Comparison of ENCODE assay signal across 7 cellular contexts in the genomic region with DNA sequence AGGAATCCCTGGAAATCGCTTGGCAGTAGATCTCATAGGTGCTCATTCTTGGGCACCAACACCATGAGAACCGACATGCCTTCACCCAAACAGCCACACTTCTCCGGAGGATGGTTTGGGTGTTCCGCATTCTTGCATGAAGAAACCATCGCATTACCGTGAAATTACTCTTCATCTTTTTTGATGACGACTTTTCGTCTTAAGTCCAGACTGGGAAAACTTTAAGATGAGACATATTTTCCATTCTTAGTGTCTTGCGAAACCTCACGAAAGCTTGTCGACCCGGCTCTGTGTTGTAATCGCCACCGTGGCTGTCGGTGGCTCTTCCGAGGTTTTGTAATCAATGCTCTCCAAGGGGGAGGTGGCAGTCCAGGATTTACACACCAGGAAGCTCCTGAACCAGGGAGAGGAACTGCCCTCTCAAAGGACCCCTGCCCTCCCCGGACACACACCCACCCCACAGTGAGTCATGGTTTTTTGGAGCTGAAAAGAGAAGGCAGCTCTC. TPM values are rescaled to one million over a fixed set of nuclear protein-coding genes. Genes with fewer than 3 reads are reported as not detected.
DNase-seq lines count a peak whose midpoint lies in the region; ATAC-seq and TF ChIP-seq lines count a peak whose summit lies in the region.

No MANE protein-coding gene starts in this region.

- ATAC-seq in RWPE2 (ENCODE audit: low read depth) (peak; percentile 28), HG02852 (IDR thresholded peaks at IDR 0.05; ENCODE audit: unreplicated experiment) (no peak), GM19035 (IDR thresholded peaks at IDR 0.05; ENCODE audit: unreplicated experiment) (no peak)

- no peak overlapping the region for H3K9ac ChIP-seq in parathyroid adenoma

- H3K36me3 ChIP-seq in RWPE2 (ENCODE audit: low read depth) (peaks cover 6% of the 10 kb centered on the region; the same call in 1 of the 2 replicates), parathyroid adenoma (ENCODE audit: control insufficient read depth, insufficient read depth, low read length) (no peaks in the 10 kb centered on the region)

- H3K4me3 ChIP-seq in RWPE2 (ENCODE audit: severe bottlenecking) (no peak overlapping the region), parathyroid adenoma (ENCODE audit: low read depth, low read length) (no peak overlapping the region)

- H3K27me3 ChIP-seq in RWPE2 (ENCODE audit: insufficient read depth, poor library complexity, severe bottlenecking) (no peaks in the 10 kb centered on the region), parathyroid adenoma (ENCODE audit: control insufficient read depth, insufficient read depth, low read length) (no peaks in the 10 kb centered on the region)

- DNase-seq in H4 (ENCODE audit: low spot score) (peak; percentile 64), RWPE2 (ENCODE audit: low spot score) (no peak), epithelial cell of prostate (ENCODE audit: low read depth, low spot score) (no peak), middle frontal gyrus (ENCODE audit: extremely low spot score, low spot score) (no peak)

- H3K27ac ChIP-seq in RWPE2 (ENCODE audit: poor library complexity, severe bottlenecking), result peak overlapping the region; percentile 76
- peak overlapping the region; percentile 78 for H3K27ac ChIP-seq in epithelial cell of prostate
- peak overlapping the region; percentile 93 for H3K27ac ChIP-seq in parathyroid adenoma

- no peak overlapping the region for H2AFZ ChIP-seq in parathyroid adenoma

- TF ChIP-seq CTCF in RWPE2 (IDR thresholded peaks at IDR 0.05; ENCODE audit: poor library complexity, severe bottlenecking) (no peak), parathyroid adenoma (IDR thresholded peaks at IDR 0.05) (no peak)

- peaks cover 26% of the 10 kb centered on the region for H3K79me2 ChIP-seq in parathyroid adenoma

- H3K9me3 ChIP-seq in RWPE2 (ENCODE audit: severe bottlenecking) (no peaks in the 10 kb centered on the region), parathyroid adenoma (ENCODE audit: control insufficient read depth, low read length) (no peaks in the 10 kb centered on the region)

- H3K4me2 ChIP-seq in parathyroid adenoma (ENCODE audit: low read length), result no peak overlapping the region

- H3K4me1 ChIP-seq in RWPE2 (ENCODE audit: insufficient read depth, poor library complexity, severe bottlenecking) (peaks cover 17% of the 10 kb centered on the region), parathyroid adenoma (no peaks in the 10 kb centered on the region)

RNA-seq across cellular contexts. Expression of a gene that starts 1.7 kb away (rescaled TPM):
- total RNA-seq in H4 (2014; rRNA removed; shearing (Covaris generic)), result 29.8 and 49.1 TPM in 2 replicates

RNA-seq across cellular contexts. Expression of a gene that starts 44.1 kb away (rescaled TPM):
- 3.3 and 10.2 TPM in 2 replicates for total RNA-seq in H4 (2014; rRNA removed; shearing (Covaris generic))
